Comparison of ENCODE assay signal across 25 cellular contexts in the genomic region with DNA sequence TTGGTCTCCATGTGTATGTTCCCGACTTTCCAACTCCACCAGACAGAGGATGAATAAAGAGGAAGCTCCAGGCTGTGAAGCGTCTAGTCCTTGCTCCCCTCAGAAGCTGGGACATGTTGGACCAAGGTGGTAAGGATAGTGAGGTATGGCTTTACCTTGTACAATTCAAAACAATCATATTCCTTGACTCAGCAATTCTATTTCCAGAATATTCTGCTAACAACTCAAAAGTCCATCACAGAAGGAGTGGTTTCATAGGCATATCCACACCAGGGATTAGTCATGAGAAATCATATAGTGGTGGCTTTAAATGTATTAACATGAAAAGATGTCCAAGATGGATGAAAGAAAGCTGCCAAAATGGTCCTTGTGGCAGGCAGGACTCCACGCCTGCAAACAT. TPM values are rescaled to one million over a fixed set of nuclear protein-coding genes. Genes with fewer than 3 reads are reported as not detected.
DNase-seq lines count a peak whose midpoint lies in the region; ATAC-seq and TF ChIP-seq lines count a peak whose summit lies in the region.
"Had no signal": no experiment of that assay in that cellular context is flagged by ENCODE, and none has a peak within 500 bp of the region (broad histone marks: within the 10 kb centered on the region; RNA-seq: fewer than 3 reads in every experiment).

No MANE protein-coding gene starts in this region.

- no peak for ATAC-seq in activated naive CD4-positive, alpha-beta T cell treated with anti-CD3 and anti-CD28 coated beads, Interleukin-2, amount 50 U/mL, for 72 hours
- ATAC-seq in HG03521 (IDR thresholded peaks at IDR 0.05; ENCODE audit: unreplicated experiment): no peak
- ATAC-seq: left ventricle myocardium superior had no signal

- H3K27ac Mint-ChIP-seq in activated naive CD4-positive, alpha-beta T cell treated with anti-CD3 and anti-CD28 coated beads, Interleukin-2, amount 50 U/mL, for 72 hours: peak overlapping the region; percentile 8 to 66
- peak overlapping the region; percentile 33 for H3K27ac Mint-ChIP-seq in activated T-helper 2 cell treated with anti-CD3 and anti-CD28 coated beads, Interferon-gamma antibody, Interleukin-2, Interleukin-4, amounts not matched to agents 10 μg/mL and 5 μg/mL and 100 μg/mL, durations not matched to agents 14 hours and 24 hours and 36 hours
- H3K27ac Mint-ChIP-seq: activated naive CD4-positive, alpha-beta T cell treated with anti-CD3 and anti-CD28 coated beads, Interleukin-2, amount 50 U/mL, for 24 hours; progenitor cell of endocrine pancreas had no signal

- TF ChIP-seq POLR2A in stomach (IDR thresholded peaks at IDR 0.05) (no peak), transverse colon (IDR thresholded peaks at IDR 0.05) (no peak)

- H3K36me3 ChIP-seq in stomach (peaks cover 4 to 72% (median 60%) of the 10 kb centered on the region in 4 donors), transverse colon (peaks cover 0 to 12% (median 0%) of the 10 kb centered on the region in 4 donors)
- H3K36me3 ChIP-seq: BE2C had no signal

- H3K9me3 ChIP-seq in stomach (no peaks in the 10 kb centered on the region), transverse colon (no peaks in the 10 kb centered on the region)
- H3K9me3 ChIP-seq: BE2C, Caco-2, Peyer's patch, SJCRH30 had no signal

- H3K4me3 Mint-ChIP-seq in activated T-helper 2 cell treated with anti-CD3 and anti-CD28 coated beads, Interferon-gamma antibody, Interleukin-2, Interleukin-4, amounts not matched to agents 10 μg/mL and 5 μg/mL and 100 μg/mL, durations not matched to agents 14 hours and 24 hours and 36 hours (ENCODE audit: low read depth): no peak overlapping the region
- H3K4me3 Mint-ChIP-seq: activated naive CD4-positive, alpha-beta T cell treated with anti-CD3 and anti-CD28 coated beads, Interleukin-2, amount 50 U/mL, for 24 hours had no signal

- H3K9me3 Mint-ChIP-seq in activated naive CD4-positive, alpha-beta T cell treated with anti-CD3 and anti-CD28 coated beads, Interleukin-2, amount 50 U/mL, for 72 hours: no peaks in the 10 kb centered on the region
- no peaks in the 10 kb centered on the region for H3K9me3 Mint-ChIP-seq in activated T-helper 2 cell treated with anti-CD3 and anti-CD28 coated beads, Interferon-gamma antibody, Interleukin-2, Interleukin-4, amounts not matched to agents 10 μg/mL and 5 μg/mL and 100 μg/mL, durations not matched to agents 14 hours and 24 hours and 36 hours
- H3K9me3 Mint-ChIP-seq: activated naive CD4-positive, alpha-beta T cell treated with anti-CD3 and anti-CD28 coated beads, Interleukin-2, amount 50 U/mL, for 24 hours had no signal

- H3K27ac ChIP-seq in layer of hippocampus (ENCODE audit: low read depth, low read length): peak overlapping the region; percentile 60
- peak overlapping the region in 4 of 5 donors; percentile 15 to 35 (median 28) for H3K27ac ChIP-seq in stomach
- no peak overlapping the region for H3K27ac ChIP-seq in transverse colon
- H3K27ac ChIP-seq: hepatocyte, Peyer's patch, SJCRH30 had no signal

- DNase-seq in activated naive CD4-positive, alpha-beta T cell treated with anti-CD3 and anti-CD28 coated beads, Interleukin-2, amount 50 U/mL, for 72 hours (ENCODE audit: low spot score in 2 of 2): no peak
- no peak for DNase-seq in activated naive CD4-positive, alpha-beta T cell (lab: John Stamatoyannopoulos, UW)
- DNase-seq in activated T-helper 2 cell treated with anti-CD3 and anti-CD28 coated beads, Interferon-gamma antibody, Interleukin-2, Interleukin-4, amounts not matched to agents 10 μg/mL and 5 μg/mL and 100 μg/mL, durations not matched to agents 14 hours and 24 hours and 36 hours (ENCODE audit: low spot score): no peak
- DNase-seq in stomach (no peak), EL (no peak), transverse colon (no peak)
- DNase-seq: activated CD4-positive, CD25-positive, alpha-beta regulatory T cell treated with anti-CD3 and anti-CD28 coated beads, Interleukin-2, amount 50 U/mL, for 72 hours; BE2C; Caco-2; DMS79 treated with DMSO at 0.1 percent for 48 hours; foreskin fibroblast; Karpas-422; left ventricle myocardium superior; MV-4-11; NCI-H1694; NCI-H510A; Peyer's patch; SJCRH30; stimulated activated CD8-positive, alpha-beta memory T cell treated with anti-CD3 and anti-CD28 coated beads, Interleukin-4, amount 100 ng/mL, for 48 hours; T-helper 1 cell had no signal

- in situ Hi-C loops in transverse colon (cut with MboI; ENCODE audit: low pct_ligation_motif_present in 1 of 4, low pct_unique_long_range_greater_than_20kb in 1 of 4, low sequenced_read_pairs in 3 of 4): no loop called here

- peaks cover 35 to 94% (median 63%) of the 10 kb centered on the region in 4 donors for H3K4me1 ChIP-seq in stomach
- H3K4me1 ChIP-seq in transverse colon: peaks cover 0 to 79% (median 50%) of the 10 kb centered on the region in 4 donors
- H3K4me1 ChIP-seq: BE2C had no signal

- peaks cover 59% of the 10 kb centered on the region for H3K4me1 Mint-ChIP-seq in activated T-helper 2 cell treated with anti-CD3 and anti-CD28 coated beads, Interferon-gamma antibody, Interleukin-2, Interleukin-4, amounts not matched to agents 10 μg/mL and 5 μg/mL and 100 μg/mL, durations not matched to agents 14 hours and 24 hours and 36 hours (ENCODE audit: low read depth)

- H3K27me3 ChIP-seq in layer of hippocampus (ENCODE audit: control insufficient read depth, insufficient read depth, low read length) (no peaks in the 10 kb centered on the region), stomach (no peaks in the 10 kb centered on the region), transverse colon (no peaks in the 10 kb centered on the region)
- H3K27me3 ChIP-seq: BE2C, hepatocyte, Peyer's patch, SJCRH30 had no signal

- no peaks in the 10 kb centered on the region for H3K27me3 Mint-ChIP-seq in activated T-helper 2 cell treated with anti-CD3 and anti-CD28 coated beads, Interferon-gamma antibody, Interleukin-2, Interleukin-4, amounts not matched to agents 10 μg/mL and 5 μg/mL and 100 μg/mL, durations not matched to agents 14 hours and 24 hours and 36 hours (ENCODE audit: low read depth)
- H3K27me3 Mint-ChIP-seq: activated naive CD4-positive, alpha-beta T cell treated with anti-CD3 and anti-CD28 coated beads, Interleukin-2, amount 50 U/mL, for 24 hours; progenitor cell of endocrine pancreas had no signal

- TF ChIP-seq EP300 in stomach (IDR thresholded peaks at IDR 0.05) (no peak), transverse colon (IDR thresholded peaks at IDR 0.05; ENCODE audit: low read depth) (no peak)

- TF ChIP-seq CTCF in stomach (IDR thresholded peaks at IDR 0.05) (no peak), transverse colon (IDR thresholded peaks at IDR 0.05) (no peak)

- intact Hi-C loops in activated T-helper 2 cell treated with anti-CD3 and anti-CD28 coated beads, Interferon-gamma antibody, Interleukin-2, Interleukin-4, amounts not matched to agents 10 μg/mL and 5 μg/mL and 100 μg/mL, durations not matched to agents 14 hours and 24 hours and 36 hours (cut with micrococcal nuclease): no loop called here
- intact Hi-C loops in stomach (cut with DNase I; ENCODE audit: low total_unique reads): no loop called here
- intact Hi-C loops in transverse colon (cut with DNase I; ENCODE audit: low total_unique reads): no loop called here

- peaks cover 24 to 49% of the 10 kb centered on the region in 2 donors for H3K36me3 Mint-ChIP-seq in activated naive CD4-positive, alpha-beta T cell treated with anti-CD3 and anti-CD28 coated beads, Interleukin-2, amount 50 U/mL, for 72 hours
- H3K36me3 Mint-ChIP-seq in activated T-helper 2 cell treated with anti-CD3 and anti-CD28 coated beads, Interferon-gamma antibody, Interleukin-2, Interleukin-4, amounts not matched to agents 10 μg/mL and 5 μg/mL and 100 μg/mL, durations not matched to agents 14 hours and 24 hours and 36 hours (ENCODE audit: low read depth): peaks cover 85% of the 10 kb centered on the region

- H3K4me3 ChIP-seq in stomach (no peak overlapping the region), transverse colon (no peak overlapping the region)
- H3K4me3 ChIP-seq: hepatocyte, Peyer's patch, SJCRH30 had no signal

- WGBS in stomach, 5 donors: 88 to 94% (median 90%) methylated on average over 3 of the region's 3 CpGs
- WGBS in transverse colon (ENCODE audit: low coverage in 1 of 2), 2 donors: 91 to 94% methylated on average over 3 of the region's 3 CpGs

RNA-seq across cellular contexts. Expression of a gene that starts 19.8 kb away (rescaled TPM):
- 100 to 1,000 TPM; 147 to 374 TPM for total RNA-seq in activated naive CD4-positive, alpha-beta T cell treated with anti-CD3 and anti-CD28 coated beads, Interleukin-2, amount 50 U/mL, for 72 hours
- total RNA-seq in activated T-helper 2 cell treated with anti-CD3 and anti-CD28 coated beads, Interferon-gamma antibody, Interleukin-2, Interleukin-4, amounts not matched to agents 10 μg/mL and 5 μg/mL and 100 μg/mL, durations not matched to agents 14 hours and 24 hours and 36 hours: 320 and 330 TPM in 2 replicates
- 100 to 1,000 TPM in 2 of 5 donors, 10 to 100 TPM in 3; 33.0 to 280 (median 68.3) TPM for total RNA-seq in stomach
- 100 to 1,000 TPM; 135 to 283 (median 195) TPM for polyA plus RNA-seq in stomach
- total RNA-seq in transverse colon: 100 to 1,000 TPM; 120 to 202 (median 144) TPM

RNA-seq across cellular contexts. Expression of a gene that starts 44.1 kb away (rescaled TPM):
- 10 to 100 TPM in 1 of 2 donors, 1 to 10 TPM in 1; 4.9 to 18.5 TPM for total RNA-seq in activated naive CD4-positive, alpha-beta T cell treated with anti-CD3 and anti-CD28 coated beads, Interleukin-2, amount 50 U/mL, for 72 hours
- 3.2 and 4.1 TPM in 2 replicates for total RNA-seq in activated T-helper 2 cell treated with anti-CD3 and anti-CD28 coated beads, Interferon-gamma antibody, Interleukin-2, Interleukin-4, amounts not matched to agents 10 μg/mL and 5 μg/mL and 100 μg/mL, durations not matched to agents 14 hours and 24 hours and 36 hours
- total RNA-seq in stomach: 10 to 100 TPM; 33.3 to 90.9 (median 68.3) TPM
- polyA plus RNA-seq in stomach: 100 to 1,000 TPM in 1 of 3 donors, 10 to 100 TPM in 2; 38.4 to 297 (median 52.8) TPM
- total RNA-seq in transverse colon: 100 to 1,000 TPM; 132 to 427 (median 300) TPM

Comparison
In these comparisons a context has a peak if more than half of its experiments do, and no peak if none do; other contexts are left out.
1. H3K27ac ChIP-seq: peak in layer of hippocampus (single experiment) and stomach (4 of 5); none in transverse colon (0 of 4).